In genomic region chr2:64263315-64263714, GRCh38 we compare ENCODE assay signal across 13 cellular contexts.
DNase-seq lines count a peak whose midpoint lies in the region; ATAC-seq, FAIRE-seq and TF ChIP-seq lines count a peak whose summit lies in the region.
"Had no signal": no experiment of that assay in that cellular context is flagged by ENCODE, and none has a peak within 500 bp of the region (broad histone marks: within the 10 kb centered on the region; RNA-seq: fewer than 3 reads in every experiment).

No MANE protein-coding gene starts in this region.

- TF ChIP-seq RAD21 in GM12878 (IDR thresholded peaks at IDR 0.05; ENCODE audit: insufficient read depth, low read depth, low read length): no peak

- DNase-seq in left ventricle myocardium superior: no peak
- DNase-seq in Right ventricle myocardium superior: no peak
- DNase-seq in GM12878 (ENCODE audit: low read depth, low spot score): no peak
- peak; percentile 81 for DNase-seq in islet precursor cell
- no peak for DNase-seq in kidney glomerular epithelial cell (lab: John Stamatoyannopoulos, UW)
- no peak for DNase-seq in NCI-H1417 (lab: John Stamatoyannopoulos, UW)
- no peak for DNase-seq in stimulated activated CD4-positive, alpha-beta T cell treated with anti-CD3 and anti-CD28 coated beads, Interleukin-4, amount 100 ng/mL, for 4 hours
- DNase-seq: 8988T; activated gamma-delta T cell treated with Interleukin-2 at 50 U/mL for 16 hours; mesendoderm; stimulated activated CD4-positive, alpha-beta T cell treated with anti-CD3 and anti-CD28 coated beads, Interleukin-1b, Interleukin-23, amount 100 ng/mL, for 48 hours had no signal

- peak overlapping the region; percentile 13; the same call in 1 of the 2 replicates for H2AFZ ChIP-seq in GM12878 (ENCODE audit: control insufficient read depth, low read depth, low read length)

- no peak for TF ChIP-seq EP300 in GM12878 (IDR thresholded peaks at IDR 0.05; ENCODE audit: borderline replicate concordance in 1 of 2, control insufficient read depth in 1 of 2, low read depth in 2 of 2, low read length in 2 of 2)

- H3K4me2 ChIP-seq in GM12878 (ENCODE audit: control insufficient read depth, insufficient read depth): no peak overlapping the region

- H3K9ac ChIP-seq in GM12878 (ENCODE audit: control insufficient read depth, insufficient read depth, low read length): no peak overlapping the region

- no peaks in the 10 kb centered on the region for H3K9me3 ChIP-seq in GM12878 (replicated peaks; ENCODE audit: control insufficient read depth, insufficient read depth, low read length)
- H3K9me3 ChIP-seq: suprapubic skin had no signal

- TF ChIP-seq POLR2A in GM12878 (IDR thresholded peaks at IDR 0.05; ENCODE audit: low read depth, low read length): no peak

- no peak overlapping the region for H3K27ac ChIP-seq in GM12878 (ENCODE audit: control insufficient read depth, insufficient read depth)
- H3K27ac ChIP-seq: suprapubic skin had no signal

- ATAC-seq in left ventricle myocardium superior (peak; percentile 25), Right ventricle myocardium superior (ENCODE audit: poor library complexity) (no peak), GM12878 (no peak), GM18517 (IDR thresholded peaks at IDR 0.05; ENCODE audit: unreplicated experiment) (no peak)

- SMC1A ChIA-PET in GM12878 (lab: Charles Lee; ENCODE audit: uncharacterized antibody, unreplicated experiment): interaction anchor here (1.2 to 3.0 kb wide), 8 partner anchors 9 to 62 kb away, joined by 3 to 13 read pairs (median 8); no protein-coding TSS in a partner anchor

- H3K36me3 ChIP-seq in GM12878 (ENCODE audit: control insufficient read depth in 2 of 2, insufficient read depth in 2 of 2, low read length in 1 of 2): no peaks in the 10 kb centered on the region
- H3K36me3 ChIP-seq: suprapubic skin had no signal

- no peak overlapping the region for H3K4me3 ChIP-seq in GM12878
- H3K4me3 ChIP-seq: suprapubic skin had no signal

- BruUV-seq in GM12878 (replicated peaks; lab: Mats Ljungman, UMichigan): no TSS peak

- H4K20me1 ChIP-seq in GM12878 (ENCODE audit: control insufficient read depth, insufficient read depth): no peaks in the 10 kb centered on the region

- POLR2A ChIA-PET in GM12878 (lab: Charles Lee): interaction anchor here (1.1 to 1.7 kb wide), 3 partner anchors 10 to 32 kb away, joined by 3 to 5 read pairs (median 4); no protein-coding TSS in a partner anchor

- WGBS in GM12878 (ENCODE audit: insufficient coverage, insufficient replicate concordance, low lambda C conversion rate, missing lambda C conversion rate): 58% methylated on average over 6 of the region's 6 CpGs

- in situ Hi-C loops in GM12878 (cut with MboI): no loop called here

- intact Hi-C loops in left ventricle myocardium superior (cut with micrococcal nuclease) (no loop called here), Right ventricle myocardium superior (cut with DNase I) (no loop called here), GM12878 (cut with micrococcal nuclease; ENCODE audit: unreplicated experiment) (loop anchor here (5.0 kb wide), 1 partner anchor 64 kb away; no protein-coding TSS in a partner anchor)

- no peak for TF ChIP-seq CTCF in GM12878 (IDR thresholded peaks at IDR 0.05 in 2 of 3, conservative IDR thresholded peaks at IDR 0.05 in 1 of 3; ENCODE audit: control insufficient read depth in 2 of 3, extremely low read depth in 1 of 3, insufficient read depth in 1 of 3, low read depth in 3 of 3, low read length in 3 of 3)

- H3K27me3 ChIP-seq in GM12878 (replicated peaks in 1 of 2; ENCODE audit: control insufficient read depth in 2 of 2, insufficient read depth in 2 of 2, low read length in 1 of 2): no peaks in the 10 kb centered on the region
- H3K27me3 ChIP-seq: suprapubic skin had no signal

- H3K4me1 ChIP-seq in GM12878 (ENCODE audit: control insufficient read depth, insufficient read depth, low read length): peaks cover 10% of the 10 kb centered on the region

- H3K79me2 ChIP-seq in GM12878 (ENCODE audit: control insufficient read depth, insufficient read depth, low read length): no peaks in the 10 kb centered on the region

- CTCF ChIA-PET in GM12878 (lab: Yijun Ruan, JAX): interaction anchor here (0.9 to 1.7 kb wide), 5 partner anchors 10 to 64 kb away, joined by 3 to 8 read pairs (median 3); no protein-coding TSS in a partner anchor

- RAD21 ChIA-PET in GM12878 (lab: Charles Lee; ENCODE audit: unreplicated experiment): interaction anchor here (1.4 to 1.8 kb wide), 3 partner anchors 34 to 214 kb away, joined by 3 to 10 read pairs (median 4); no protein-coding TSS in a partner anchor

- no peak for FAIRE-seq in GM12878 (lab: Jason Lieb, UNC)

TF ChIP-seq in GM12878, 131 proteins besides CTCF, POLR2A, EP300 and RAD21:
- TF ChIP-seq BHLHE40 (IDR thresholded peaks at IDR 0.05; ENCODE audit: borderline replicate concordance in 1 of 2, low read depth in 2 of 2, low read length in 1 of 2): no peak
- no peak for TF ChIP-seq YY1 (IDR thresholded peaks at IDR 0.05; ENCODE audit: low read depth, low read length)
- TF ChIP-seq CHD1 (IDR thresholded peaks at IDR 0.05; ENCODE audit: low read depth, low read length): no peak
- TF ChIP-seq ZNF207 (IDR thresholded peaks at IDR 0.05; ENCODE audit: borderline replicate concordance): no peak
- TF ChIP-seq FOXK2 (IDR thresholded peaks at IDR 0.05): no peak
